ENCODE assay signal across 9 cellular contexts in the genomic region with DNA sequence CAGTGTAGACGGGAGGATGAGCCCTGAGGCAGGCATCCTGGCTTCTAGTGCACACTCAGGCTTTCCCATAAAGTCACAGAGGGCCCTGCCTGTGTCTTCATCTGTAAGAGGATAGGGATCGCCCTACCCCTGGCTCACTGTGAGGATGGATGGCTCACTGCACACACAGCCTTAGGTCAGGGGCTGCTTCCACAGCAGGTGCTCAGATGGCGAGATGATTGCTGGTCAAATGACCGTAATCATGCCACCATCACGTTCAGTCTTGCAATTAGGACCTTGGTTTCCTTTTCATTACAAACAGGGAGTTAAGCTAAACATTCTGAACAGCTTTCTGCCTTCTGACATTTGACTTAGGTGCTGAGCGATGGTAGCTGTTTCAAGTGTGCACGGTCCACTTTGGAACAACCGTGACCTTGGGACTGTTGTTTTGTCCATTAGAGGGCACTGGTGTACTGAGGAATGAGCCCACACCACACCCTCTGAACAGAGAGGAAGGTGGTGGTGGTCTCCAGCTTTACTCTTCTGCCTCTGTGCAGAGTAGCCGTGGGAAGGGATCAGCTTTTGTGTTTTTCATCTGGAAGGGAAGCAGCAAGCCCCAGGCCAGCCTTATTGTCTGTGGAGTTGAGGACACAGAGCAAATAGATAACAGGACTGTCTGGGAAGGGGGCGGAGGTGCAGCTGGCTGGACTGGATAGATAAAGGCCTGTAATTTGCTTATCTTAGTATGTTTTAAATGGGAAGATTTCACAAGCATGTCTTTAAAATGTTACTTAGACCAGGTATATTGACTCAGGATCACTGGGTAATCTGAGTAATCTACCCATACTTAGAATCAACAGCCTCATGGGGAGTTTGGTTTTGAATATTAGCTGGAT.
DNase-seq lines count a peak whose midpoint lies in the region; ATAC-seq and TF ChIP-seq lines count a peak whose summit lies in the region.
"Had no signal": no experiment of that assay in that cellular context is flagged by ENCODE, and none has a peak within 500 bp of the region (broad histone marks: within the 10 kb centered on the region; RNA-seq: fewer than 3 reads in every experiment).

No MANE protein-coding gene starts in this region.

- H3K4me1 ChIP-seq in neuronal stem cell (ENCODE audit: control insufficient read depth in 2 of 2, insufficient read depth in 1 of 2, low read depth in 1 of 2, low read length in 2 of 2) = peaks cover 0 to 5% of the 10 kb centered on the region in 2 donors

- no peak overlapping the region for H2AFZ ChIP-seq in neuronal stem cell (ENCODE audit: low read length)

- no peaks in the 10 kb centered on the region for H3K79me1 ChIP-seq in neuronal stem cell (ENCODE audit: low read depth, low read length)

- H4K91ac ChIP-seq in neuronal stem cell (ENCODE audit: low read depth, low read length, poor library complexity) = no peak overlapping the region

- no peak overlapping the region for H4K8ac ChIP-seq in neuronal stem cell (ENCODE audit: low read depth, low read length)

- peaks cover 2% of the 10 kb centered on the region in 2 donors for H3K9me3 ChIP-seq in neuronal stem cell (replicated peaks in 1 of 2; ENCODE audit: control insufficient read depth in 2 of 2, insufficient read depth in 1 of 2, low read depth in 1 of 2, low read length in 2 of 2)

- H3K4ac ChIP-seq in neuronal stem cell (ENCODE audit: low read length) = no peak overlapping the region

- H3K36me3 ChIP-seq in neuronal stem cell (replicated peaks in 1 of 2; ENCODE audit: control insufficient read depth in 2 of 2, insufficient read depth in 2 of 2, low read length in 2 of 2) = peaks cover 9 to 86% of the 10 kb centered on the region in 2 donors

- H3K23ac ChIP-seq in neuronal stem cell (ENCODE audit: low read depth, low read length, poor library complexity) = peak overlapping the region; percentile 8

- no peak overlapping the region for H2AK5ac ChIP-seq in neuronal stem cell (ENCODE audit: low read depth, low read length)

- H3K4me3 ChIP-seq in GM12875 (ENCODE audit: low read depth, low read length) (no peak overlapping the region), dorsolateral prefrontal cortex (no peak overlapping the region), neuronal stem cell (ENCODE audit: low read length in 2 of 2) (no peak overlapping the region)

- H2BK5ac ChIP-seq in neuronal stem cell (ENCODE audit: low read length) = peak overlapping the region; percentile 16

- H3K14ac ChIP-seq in neuronal stem cell (ENCODE audit: low read length) = no peak overlapping the region

- no peak overlapping the region for H2BK12ac ChIP-seq in neuronal stem cell (ENCODE audit: low read length)

- no peak overlapping the region for H2BK120ac ChIP-seq in neuronal stem cell (ENCODE audit: low read depth, low read length)

- no CpG with 5 or more reads among the region's 10 CpGs for WGBS in neuronal stem cell (ENCODE audit: extremely low coverage in 2 of 2, insufficient read length in 2 of 2, insufficient replicate concordance in 1 of 2), 2 donors

- ATAC-seq in GM18511 (IDR thresholded peaks at IDR 0.05; ENCODE audit: unreplicated experiment) = no peak

- H3K18ac ChIP-seq in neuronal stem cell (ENCODE audit: low read length) = no peak overlapping the region

- H3K9ac ChIP-seq in neuronal stem cell (ENCODE audit: low read depth, low read length, poor library complexity) = no peak overlapping the region

- TF ChIP-seq CTCF in GM12875 (IDR thresholded peaks at IDR 0.05; ENCODE audit: borderline replicate concordance, insufficient read depth, low read depth, low read length) = 0 out of 2 replicates have a peak, but pooled peaks have one; percentile 19
- TF ChIP-seq CTCF in dorsolateral prefrontal cortex (IDR thresholded peaks at IDR 0.05 in 54 of 56, conservative IDR thresholded peaks at IDR 0.05 in 2 of 56; ENCODE audit: low read depth in 1 of 56, partially characterized antibody in 56 of 56) = peak in 54 of 56 donors; percentile 17 to 69 (median 44)
- TF ChIP-seq CTCF in GM20000 (IDR thresholded peaks at IDR 0.05; ENCODE audit: extremely low read depth, missing control alignments) = no peak

- H3K4me2 ChIP-seq in neuronal stem cell (ENCODE audit: insufficient read depth, low read length, poor library complexity, severe bottlenecking) = no peak overlapping the region

- H3K27ac ChIP-seq in dorsolateral prefrontal cortex (no peak overlapping the region), neuronal stem cell (replicated peaks; ENCODE audit: low read length) (no peak overlapping the region)

- H3K27me3 ChIP-seq in dorsolateral prefrontal cortex (no peaks in the 10 kb centered on the region), neuronal stem cell (ENCODE audit: control insufficient read depth in 3 of 3, insufficient read depth in 3 of 3, low read depth in 1 of 3, low read length in 3 of 3) (no peaks in the 10 kb centered on the region)

- no peak overlapping the region for H2BK15ac ChIP-seq in neuronal stem cell (ENCODE audit: low read length)

- DNase-seq in NCI-H2081 treated with DMSO at 0.1 percent for 48 hours (lab: John Stamatoyannopoulos, UW) = peak; percentile 25
- no peak for DNase-seq in dorsolateral prefrontal cortex
- DNase-seq in neuronal stem cell (ENCODE audit: low spot score) = no peak
- DNase-seq in kidney glomerular epithelial cell (lab: John Stamatoyannopoulos, UW) = no peak
- DNase-seq in OCI-M2 (lab: John Stamatoyannopoulos, UW; ENCODE audit: unreplicated experiment) = no peak
- DNase-seq in GM20000 (ENCODE audit: low spot score) = no peak
- DNase-seq: T1000 had no signal

- intact Hi-C loops in dorsolateral prefrontal cortex (cut with DNase I) = no loop called here
